In genomic region chr16:11792404-11793260, GRCh38 we compare ENCODE assay signal across 7 cellular contexts. TPM values are rescaled to one million over a fixed set of nuclear protein-coding genes. Genes with fewer than 3 reads are reported as not detected.
DNase-seq lines count a peak whose midpoint lies in the region; ATAC-seq and TF ChIP-seq lines count a peak whose summit lies in the region.

No MANE protein-coding gene starts in this region.

- TF ChIP-seq CTCF in LNCaP clone FGC (IDR thresholded peaks at IDR 0.05; ENCODE audit: control insufficient read depth, extremely low read depth, insufficient read depth) = no peak
- TF ChIP-seq CTCF in colonic mucosa (IDR thresholded peaks at IDR 0.05) = no peak
- TF ChIP-seq CTCF in sigmoid colon (IDR thresholded peaks at IDR 0.05) = no peak

- peak overlapping the region in 1 of 2 donors; percentile 70 for H3K9ac ChIP-seq in colonic mucosa (ENCODE audit: low read depth in 2 of 2, low read length in 2 of 2)

- H3K9me3 ChIP-seq in colonic mucosa (no peaks in the 10 kb centered on the region), sigmoid colon (no peaks in the 10 kb centered on the region)

- H3K27me3 ChIP-seq in colonic mucosa (no peaks in the 10 kb centered on the region), sigmoid colon (no peaks in the 10 kb centered on the region)

- H3K4me1 ChIP-seq in colonic mucosa (peaks cover 20% of the 10 kb centered on the region), sigmoid colon (peaks cover 0 to 53% (median 46%) of the 10 kb centered on the region in 4 donors)

- peak in 1 of 4 donors; percentile 41 for TF ChIP-seq EP300 in sigmoid colon (IDR thresholded peaks at IDR 0.05)

- peak; percentile 41 for DNase-seq in LNCaP clone FGC (ENCODE audit: low read depth)
- peak; percentile 98 for DNase-seq in NCI-H345 (lab: John Stamatoyannopoulos, UW)
- DNase-seq in colonic mucosa = peak; percentile 67
- DNase-seq in sigmoid colon = no peak
- no peak for DNase-seq in dermis blood vessel endothelial cell

- peak overlapping the region; percentile 23 for H3K27ac ChIP-seq in colonic mucosa
- peak overlapping the region; percentile 32 to 99 (median 98) for H3K27ac ChIP-seq in sigmoid colon

- WGBS in sigmoid colon, 2 donors = 20 to 59% methylated on average over 7 of the region's 7 CpGs

- no peak for ATAC-seq in GM21360 (IDR thresholded peaks at IDR 0.05; ENCODE audit: unreplicated experiment)
- ATAC-seq in GM19324 (IDR thresholded peaks at IDR 0.05; ENCODE audit: low FRiP score, unreplicated experiment) = no peak

- H3K4me3 ChIP-seq in LNCaP clone FGC (ENCODE audit: low read depth, low read length) (0 out of 2 replicates have a peak overlapping the region, but pooled peaks have one; percentile 10), colonic mucosa (no peak overlapping the region), sigmoid colon (no peak overlapping the region)

- no peaks in the 10 kb centered on the region for H3K36me3 ChIP-seq in colonic mucosa
- H3K36me3 ChIP-seq in sigmoid colon = no peaks in the 10 kb centered on the region

- intact Hi-C loops in colonic mucosa (cut with DNase I) = loop anchor here (10.0 kb wide), 1 partner anchor 48 kb away; the partner anchor contains the start of gene TXNDC11
- intact Hi-C loops in sigmoid colon (cut with DNase I) = loop anchor here (10.0 kb wide), 3 partner anchors 118 to 828 kb away; no protein-coding TSS in a partner anchor

- TF ChIP-seq POLR2A in sigmoid colon (IDR thresholded peaks at IDR 0.05) = no peak

RNA-seq across cellular contexts. Expression of gene ZC3H7A, which starts 4.4 kb away (rescaled TPM):
- total RNA-seq in colonic mucosa (10 to 100 TPM; 40.2 to 47.1 TPM), sigmoid colon (10 to 100 TPM; 45.5 to 62.5 (median 55.7) TPM), dermis blood vessel endothelial cell (43.4 and 107 TPM in 2 replicates)
- polyA plus RNA-seq in sigmoid colon = 10 to 100 TPM; 19.9 to 23.5 (median 22.8) TPM

RNA-seq across cellular contexts. Expression of gene TXNDC11, which starts 50.0 kb away (rescaled TPM):
- 10 to 100 TPM; 52.0 to 62.1 TPM for total RNA-seq in colonic mucosa
- 10 to 100 TPM; 25.3 to 35.2 (median 28.8) TPM for total RNA-seq in sigmoid colon
- 10 to 100 TPM; 34.9 to 54.0 (median 37.8) TPM for polyA plus RNA-seq in sigmoid colon
- total RNA-seq in dermis blood vessel endothelial cell = 30.5 and 47.5 TPM in 2 replicates

RNA-seq across cellular contexts. Expression of gene RSL1D1, which starts 58.7 kb away (rescaled TPM):
- total RNA-seq in colonic mucosa = 10 to 100 TPM; 89.5 to 99.3 TPM
- total RNA-seq in sigmoid colon = 100 to 1,000 TPM; 134 to 177 (median 148) TPM
- 10 to 100 TPM; 36.5 to 85.5 (median 78.7) TPM for polyA plus RNA-seq in sigmoid colon
- total RNA-seq in dermis blood vessel endothelial cell = 75.7 and 116 TPM in 2 replicates

Comparison
In these comparisons a context has a peak if more than half of its experiments do, and no peak if none do; other contexts are left out.
1. DNase-seq: peak in LNCaP clone FGC (single experiment), NCI-H345 (single experiment) and colonic mucosa (single experiment); none in sigmoid colon (single experiment) and dermis blood vessel endothelial cell (single experiment).